ENCODE assay signal across 23 cellular contexts in genomic region chr20:62338294-62338620, GRCh38. TPM values are rescaled to one million over a fixed set of nuclear protein-coding genes. Genes with fewer than 3 reads are reported as not detected.
"Had no signal": no experiment of that assay in that cellular context is flagged by ENCODE, and none has a peak within 500 bp of the region (broad histone marks: within the 10 kb centered on the region; RNA-seq: fewer than 3 reads in every experiment).

No MANE protein-coding gene starts in this region.

- H3K9ac ChIP-seq: neural progenitor cell had no signal

- H3K4me3 ChIP-seq: colonic mucosa, dorsolateral prefrontal cortex, esophagus squamous epithelium, gastroesophageal sphincter, lower lobe of right lung, neural progenitor cell, testis, vagina had no signal

- H3K36me3 ChIP-seq: colonic mucosa, neural progenitor cell had no signal

- H3K9me3 ChIP-seq: colonic mucosa, esophagus squamous epithelium, gastroesophageal sphincter, lower lobe of right lung, testis, vagina had no signal

- DNase-seq: activated CD4-positive, alpha-beta T cell treated with anti-CD3 and anti-CD28 coated beads for 4 hours; activated CD4-positive, alpha-beta T cell treated with anti-CD3 and anti-CD28 coated beads, Interleukin-2, amount 50 U/mL, for 48 hours; activated naive CD4-positive, alpha-beta T cell treated with Interleukin-2 at 50 U/mL for 16 hours; activated naive CD8-positive, alpha-beta T cell treated with anti-CD3 and anti-CD28 coated beads for 36 hours; activated T-cell treated with anti-CD3 and anti-CD28 coated beads, Interleukin-2, amount 50 U/mL, for 48 hours; amygdala; colonic mucosa; dorsolateral prefrontal cortex; esophagus squamous epithelium; lower lobe of right lung; naive thymus-derived CD4-positive, alpha-beta T cell; small intestine; stimulated activated CD4-positive, alpha-beta T cell treated with anti-CD3 and anti-CD28 coated beads, Interleukin-15, amount 100 ng/mL, for 24 hours; stimulated activated naive CD4-positive, alpha-beta T cell; T-helper 9 cell; testis; trophoblast cell had no signal

- H2AFZ ChIP-seq: neural progenitor cell had no signal

- H3K36me3 Mint-ChIP-seq: activated naive CD8-positive, alpha-beta T cell treated with anti-CD3 and anti-CD28 coated beads for 36 hours had no signal

- H3K4me1 ChIP-seq: colonic mucosa, esophagus squamous epithelium, gastroesophageal sphincter, lower lobe of right lung, neural progenitor cell, vagina had no signal

- ATAC-seq: gastroesophageal sphincter, WTC11 had no signal

- H3K4me2 ChIP-seq: neural progenitor cell had no signal

- H3K4me1 Mint-ChIP-seq: activated naive CD8-positive, alpha-beta T cell treated with anti-CD3 and anti-CD28 coated beads for 36 hours; neural progenitor cell; WTC11 had no signal

- H3K27ac ChIP-seq: colonic mucosa, dorsolateral prefrontal cortex, lower lobe of right lung, neural progenitor cell, testis, vagina had no signal

- H3K27me3 ChIP-seq: colonic mucosa, dorsolateral prefrontal cortex, esophagus squamous epithelium, gastroesophageal sphincter, neural progenitor cell, testis, vagina had no signal

- FAIRE-seq: bronchial epithelial cell, kidney, small intestine had no signal

- H3K9me3 Mint-ChIP-seq: activated naive CD8-positive, alpha-beta T cell treated with anti-CD3 and anti-CD28 coated beads for 36 hours; neural progenitor cell; WTC11 had no signal

- H3K27ac Mint-ChIP-seq: activated naive CD8-positive, alpha-beta T cell treated with anti-CD3 and anti-CD28 coated beads for 36 hours; naive thymus-derived CD4-positive, alpha-beta T cell; neural progenitor cell; WTC11 had no signal

- H3K4me3 Mint-ChIP-seq: activated naive CD8-positive, alpha-beta T cell treated with anti-CD3 and anti-CD28 coated beads for 36 hours; naive thymus-derived CD4-positive, alpha-beta T cell; neural progenitor cell; WTC11 had no signal

RNA-seq across cellular contexts. Expression of gene LAMA5, which starts 28.9 kb away (rescaled TPM):
- polyA plus RNA-seq: naive thymus-derived CD4-positive, alpha-beta T cell had no signal
